In the genomic region with DNA sequence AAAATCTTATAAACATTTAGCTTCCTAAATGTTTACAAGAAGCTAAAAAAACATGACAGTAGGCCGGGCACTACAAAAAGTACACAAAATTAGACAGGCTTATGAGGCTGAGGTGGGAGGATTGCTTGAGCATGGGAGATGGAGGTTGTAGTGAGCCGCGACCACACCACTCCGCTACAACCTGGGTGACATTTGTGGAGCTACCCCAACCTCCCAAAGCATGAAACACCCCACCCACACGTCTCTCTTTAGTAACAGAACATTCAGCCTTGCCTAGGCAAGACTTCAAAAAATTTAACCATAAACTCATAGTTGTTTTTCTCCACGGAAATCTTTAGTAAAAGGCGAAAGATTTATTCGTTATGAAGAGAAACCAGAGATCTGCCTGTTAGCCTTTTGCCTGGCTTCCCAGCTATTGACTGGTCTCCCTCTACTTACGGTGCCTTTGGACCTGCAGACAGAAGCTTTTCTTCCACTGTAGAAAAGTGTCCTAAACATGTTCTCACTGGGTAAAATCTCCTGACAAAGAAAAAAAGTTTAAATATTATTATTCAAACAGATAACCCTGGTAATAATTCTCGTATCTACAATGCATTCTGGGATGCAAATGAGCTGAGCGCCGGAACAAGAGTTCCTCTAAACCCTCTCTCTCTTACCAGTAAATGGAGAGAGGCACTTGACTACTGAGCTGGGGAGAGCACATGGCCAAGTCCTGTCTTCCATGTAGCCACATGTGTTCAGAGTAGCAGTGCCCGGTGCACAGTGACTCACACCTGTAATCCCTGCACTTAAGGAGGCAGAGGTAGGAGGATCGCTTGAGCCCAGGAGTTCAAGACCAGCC, we compare ENCODE assay signal across 8 cellular contexts. TPM values are rescaled to one million over a fixed set of nuclear protein-coding genes. Genes with fewer than 3 reads are reported as not detected.
A peak's percentile ranks its signal among the peaks of the same experiment; 100 is the strongest.
DNase-seq lines count a peak whose midpoint lies in the region; TF ChIP-seq lines count a peak whose summit lies in the region.

No MANE protein-coding gene starts in this region.

- H3K4me1 Mint-ChIP-seq in activated naive CD8-positive, alpha-beta T cell treated with anti-CD3 and anti-CD28 coated beads for 36 hours, result peaks cover 77% of the 10 kb centered on the region
- no peaks in the 10 kb centered on the region for H3K4me1 Mint-ChIP-seq in type B pancreatic cell (ENCODE audit: unreplicated experiment)

- no peaks in the 10 kb centered on the region for H3K27me3 ChIP-seq in H7 (ENCODE audit: control insufficient read depth, insufficient read depth, low read length)
- H3K27me3 ChIP-seq in SJSA1 (replicated peaks), result no peaks in the 10 kb centered on the region
- H3K27me3 ChIP-seq in iPS DF 6.9 (ENCODE audit: control insufficient read depth, insufficient read depth, low read length), result no peaks in the 10 kb centered on the region

- H3K9me3 ChIP-seq in SJSA1 (replicated peaks) (no peaks in the 10 kb centered on the region), iPS DF 6.9 (ENCODE audit: control insufficient read depth, insufficient read depth, low read length) (no peaks in the 10 kb centered on the region)

- DNase-seq in H7 (peak; percentile 82), Kasumi-1 (lab: John Stamatoyannopoulos, UW) (peak; percentile 98 to 99), SJSA1 (ENCODE audit: low read depth in 1 of 2, low spot score in 2 of 2) (peak in 1 of 2 experiments; percentile 29), iPS DF 6.9 (ENCODE audit: low read depth, low spot score) (peak; percentile 68), type B pancreatic cell (ENCODE audit: extremely low spot score, unreplicated experiment) (no peak)
- peak; percentile 86 for DNase-seq in activated naive CD8-positive, alpha-beta T cell treated with anti-CD3 and anti-CD28 coated beads for 36 hours
- peak; percentile 73 to 87 for DNase-seq in stimulated activated CD4-positive, alpha-beta T cell treated with anti-CD3 and anti-CD28 coated beads, Interleukin-15, amount 100 ng/mL, for 48 hours (ENCODE audit: low read depth in 2 of 2)

- TF ChIP-seq CTCF in type B pancreatic cell (conservative IDR thresholded peaks at IDR 0.05), result no peak

- peak; percentile 100 for TF ChIP-seq POLR2A in GM10847 (IDR thresholded peaks at IDR 0.05; ENCODE audit: extremely low read depth, insufficient read length)

- H3K27me3 Mint-ChIP-seq in activated naive CD8-positive, alpha-beta T cell treated with anti-CD3 and anti-CD28 coated beads for 36 hours, result peaks cover 7% of the 10 kb centered on the region
- H3K27me3 Mint-ChIP-seq in type B pancreatic cell, result no peaks in the 10 kb centered on the region

- peak overlapping the region; percentile 91 for H3K27ac Mint-ChIP-seq in activated naive CD8-positive, alpha-beta T cell treated with anti-CD3 and anti-CD28 coated beads for 36 hours
- no peak overlapping the region for H3K27ac Mint-ChIP-seq in type B pancreatic cell

- H3K36me3 ChIP-seq in H7 (replicated peaks; ENCODE audit: control insufficient read depth, insufficient read depth, low read length) (no peaks in the 10 kb centered on the region), SJSA1 (no peaks in the 10 kb centered on the region), iPS DF 6.9 (ENCODE audit: control insufficient read depth, insufficient read depth, low read length) (no peaks in the 10 kb centered on the region)

- peaks cover 9% of the 10 kb centered on the region for H3K4me1 ChIP-seq in SJSA1 (replicated peaks)
- no peaks in the 10 kb centered on the region for H3K4me1 ChIP-seq in iPS DF 6.9 (ENCODE audit: control insufficient read depth, insufficient read depth, low read length)

- H3K4me3 ChIP-seq in H7 (ENCODE audit: insufficient read depth, low read depth, low read length) (no peak overlapping the region), SJSA1 (no peak overlapping the region), iPS DF 6.9 (ENCODE audit: low read length) (no peak overlapping the region)

- no CpG with 5 or more reads among the region's 14 CpGs for WGBS in iPS DF 6.9 (ENCODE audit: insufficient coverage, insufficient read length)

- no peaks in the 10 kb centered on the region for H3K9me3 Mint-ChIP-seq in activated naive CD8-positive, alpha-beta T cell treated with anti-CD3 and anti-CD28 coated beads for 36 hours
- no peaks in the 10 kb centered on the region for H3K9me3 Mint-ChIP-seq in type B pancreatic cell

- H3K4me3 Mint-ChIP-seq in activated naive CD8-positive, alpha-beta T cell treated with anti-CD3 and anti-CD28 coated beads for 36 hours, result peak overlapping the region; percentile 73
- H3K4me3 Mint-ChIP-seq in type B pancreatic cell, result no peak overlapping the region

- peaks cover 16% of the 10 kb centered on the region for H3K36me3 Mint-ChIP-seq in activated naive CD8-positive, alpha-beta T cell treated with anti-CD3 and anti-CD28 coated beads for 36 hours
- H3K36me3 Mint-ChIP-seq in type B pancreatic cell, result no peaks in the 10 kb centered on the region

- H3K27ac ChIP-seq in SJSA1 (peak overlapping the region; percentile 72), iPS DF 6.9 (ENCODE audit: low read length) (no peak overlapping the region)

RNA-seq across cellular contexts. Expression of a gene that starts 9.2 kb away (rescaled TPM):
- total RNA-seq in H7 (2014; rRNA removed; shearing (Covaris generic)), result not detected in 2 replicates
- not detected in 2 replicates for total RNA-seq in SJSA1 (2014; rRNA removed; shearing (Covaris generic))
- not detected for total RNA-seq in activated naive CD8-positive, alpha-beta T cell treated with anti-CD3 and anti-CD28 coated beads for 36 hours
- not detected in 2 replicates for total RNA-seq in type B pancreatic cell (ENCODE audit: low replicate concordance)

RNA-seq across cellular contexts. Expression of a gene that starts 17.9 kb away (rescaled TPM):
- total RNA-seq in H7 (2014; rRNA removed; shearing (Covaris generic)), result 164 and 209 TPM in 2 replicates
- 74.7 and 82.1 TPM in 2 replicates for total RNA-seq in SJSA1 (2014; rRNA removed; shearing (Covaris generic))
- 10 to 100 TPM; 65.0 to 71.0 TPM for total RNA-seq in activated naive CD8-positive, alpha-beta T cell treated with anti-CD3 and anti-CD28 coated beads for 36 hours
- 17.4 and 56.5 TPM in 2 replicates for total RNA-seq in type B pancreatic cell (ENCODE audit: low replicate concordance)

RNA-seq across cellular contexts. Expression of a gene that starts 47.2 kb away (rescaled TPM):
- total RNA-seq in H7 (2014; rRNA removed; shearing (Covaris generic)), result 0.62 TPM in 1 of 2 replicates, not detected in the other
- total RNA-seq in SJSA1 (2014; rRNA removed; shearing (Covaris generic)), result not detected in 2 replicates
- 100 to 1,000 TPM; 139 to 144 TPM for total RNA-seq in activated naive CD8-positive, alpha-beta T cell treated with anti-CD3 and anti-CD28 coated beads for 36 hours
- total RNA-seq in type B pancreatic cell (ENCODE audit: low replicate concordance), result 5.5 and 11.6 TPM in 2 replicates

RNA-seq across cellular contexts. Expression of a gene that starts 47.5 kb away (rescaled TPM):
- total RNA-seq in H7 (2014; rRNA removed; shearing (Covaris generic)), result 6.0 and 9.0 TPM in 2 replicates
- 1.6 and 17.2 TPM in 2 replicates for total RNA-seq in SJSA1 (2014; rRNA removed; shearing (Covaris generic))
- total RNA-seq in activated naive CD8-positive, alpha-beta T cell treated with anti-CD3 and anti-CD28 coated beads for 36 hours, result 1 to 10 TPM; 2.5 to 2.6 TPM
- 6.6 and 9.1 TPM in 2 replicates for total RNA-seq in type B pancreatic cell (ENCODE audit: low replicate concordance)

RNA-seq across cellular contexts. Expression of a gene that starts 53.6 kb away (rescaled TPM):
- total RNA-seq in H7 (2014; rRNA removed; shearing (Covaris generic)), result 3,197 and 3,561 TPM in 2 replicates
- 1,737 and 1,982 TPM in 2 replicates for total RNA-seq in SJSA1 (2014; rRNA removed; shearing (Covaris generic))
- 1,000 to 10,000 TPM; 2,658 to 2,665 TPM for total RNA-seq in activated naive CD8-positive, alpha-beta T cell treated with anti-CD3 and anti-CD28 coated beads for 36 hours
- 2,494 and 2,620 TPM in 2 replicates for total RNA-seq in type B pancreatic cell (ENCODE audit: low replicate concordance)

Comparison
In these comparisons a context has a peak if more than half of its experiments do, and no peak if none do; other contexts are left out.
1. RNA of a gene that starts 47.2 kb away (total RNA-seq): 139 to 144 TPM in activated naive CD8-positive, alpha-beta T cell treated with anti-CD3 and anti-CD28 coated beads for 36 hours; 5.5 to 11.6 TPM in type B pancreatic cell, 0.62 TPM in H7 and not detected in SJSA1; every median in the first group is over 10 times any median in the second.